14 cellular contexts compared by ENCODE assay signal in genomic region chr7:39458346-39458745, GRCh38.
DNase-seq lines count a peak whose midpoint lies in the region; ATAC-seq and TF ChIP-seq lines count a peak whose summit lies in the region.
"Had no signal": no experiment of that assay in that cellular context is flagged by ENCODE, and none has a peak within 500 bp of the region (broad histone marks: within the 10 kb centered on the region; RNA-seq: fewer than 3 reads in every experiment).

No MANE protein-coding gene starts in this region.

- H3K79me2 ChIP-seq in PC-3 (ENCODE audit: low read length) = no peaks in the 10 kb centered on the region

- H3K9me3 ChIP-seq in right cardiac atrium (ENCODE audit: control insufficient read depth, low read length) (no peaks in the 10 kb centered on the region), muscle layer of duodenum (ENCODE audit: control insufficient read depth in 1 of 2, low read length in 2 of 2) (no peaks in the 10 kb centered on the region), upper lobe of right lung (no peaks in the 10 kb centered on the region), endodermal cell (ENCODE audit: control insufficient read depth, low read length) (no peaks in the 10 kb centered on the region), PC-3 (ENCODE audit: low read length) (no peaks in the 10 kb centered on the region)

- no peak overlapping the region for H3K9ac ChIP-seq in endodermal cell (ENCODE audit: extremely low read depth, low read length, poor library complexity, severe bottlenecking)
- no peak overlapping the region for H3K9ac ChIP-seq in PC-3 (ENCODE audit: low read length)

- no peak overlapping the region for H3K4me2 ChIP-seq in PC-3 (ENCODE audit: low read length)

- no peaks in the 10 kb centered on the region for H3F3A ChIP-seq in PC-3 (ENCODE audit: low read length, unreplicated experiment)

- no peaks in the 10 kb centered on the region for H3K9me3 Mint-ChIP-seq in endodermal cell
- H3K9me3 Mint-ChIP-seq: activated B cell treated with CpG ODN at 0.5 μM for 24 hours; activated naive CD4-positive, alpha-beta T cell treated with anti-CD3 and anti-CD28 coated beads for 36 hours; nephron progenitor cell had no signal

- H3K36me3 Mint-ChIP-seq in endodermal cell (ENCODE audit: low read depth) = no peaks in the 10 kb centered on the region

- WGBS in right cardiac atrium = 70% methylated on average over 11 of the region's 11 CpGs
- 71 to 85% methylated on average over 6 to 11 of the region's 11 CpGs for WGBS in endodermal cell (ENCODE audit: insufficient coverage in 1 of 2, insufficient read length in 1 of 2), 2 experiments

- no peaks in the 10 kb centered on the region for H3K9me2 ChIP-seq in PC-3 (replicated peaks; ENCODE audit: low read length)

- BruUV-seq in PC-3 (replicated peaks; lab: Mats Ljungman, UMichigan) = no TSS peak

- ATAC-seq in right cardiac atrium (peak in 1 of 2 donors; percentile 26), left cardiac atrium (no peak), upper lobe of right lung (peak; percentile 51), GM19395 (IDR thresholded peaks at IDR 0.05; ENCODE audit: unreplicated experiment) (no peak), PC-3 (no peak)

- no peaks in the 10 kb centered on the region for H3K27me3 ChIP-seq in right cardiac atrium (ENCODE audit: control insufficient read depth, insufficient read depth)
- no peaks in the 10 kb centered on the region for H3K27me3 ChIP-seq in dorsolateral prefrontal cortex
- H3K27me3 ChIP-seq in muscle layer of duodenum (ENCODE audit: low read depth, low read length) = no peaks in the 10 kb centered on the region
- no peaks in the 10 kb centered on the region for H3K27me3 ChIP-seq in upper lobe of right lung
- H3K27me3 ChIP-seq in endodermal cell (ENCODE audit: control insufficient read depth, insufficient read depth, low read length, poor library complexity, severe bottlenecking) = no peaks in the 10 kb centered on the region
- peaks cover 64% of the 10 kb centered on the region for H3K27me3 ChIP-seq in PC-3 (ENCODE audit: low read length)

- TF ChIP-seq CTCF in dorsolateral prefrontal cortex (IDR thresholded peaks at IDR 0.05 in 54 of 56, conservative IDR thresholded peaks at IDR 0.05 in 2 of 56; ENCODE audit: low read depth in 1 of 56, partially characterized antibody in 56 of 56) (no peak), upper lobe of right lung (IDR thresholded peaks at IDR 0.05) (no peak), endodermal cell (conservative IDR thresholded peaks at IDR 0.05) (no peak), PC-3 (conservative IDR thresholded peaks at IDR 0.05; ENCODE audit: low read depth, low read length) (no peak)

- POLR2A ChIA-PET in PC-3 (lab: Charles Lee; ENCODE audit: unreplicated experiment) = interaction anchor here (0.7 kb wide), 1 partner anchor 649 kb away, joined by 3 read pairs; no protein-coding TSS in a partner anchor

- H2AFZ ChIP-seq in PC-3 (ENCODE audit: low read length) = no peak overlapping the region

- H3K27ac ChIP-seq in right cardiac atrium (ENCODE audit: low read length) (no peak overlapping the region), dorsolateral prefrontal cortex (no peak overlapping the region), muscle layer of duodenum (ENCODE audit: low read length) (no peak overlapping the region), upper lobe of right lung (no peak overlapping the region), endodermal cell (ENCODE audit: low read depth, low read length) (no peak overlapping the region), PC-3 (ENCODE audit: low read length) (no peak overlapping the region)

- H3K4me1 Mint-ChIP-seq in endodermal cell = peaks cover 31% of the 10 kb centered on the region
- H3K4me1 Mint-ChIP-seq: activated B cell treated with CpG ODN at 0.5 μM for 24 hours had no signal

- intact Hi-C loops in right cardiac atrium (cut with DNase I) = no loop called here
- intact Hi-C loops in left cardiac atrium (cut with DNase I) = no loop called here
- intact Hi-C loops in dorsolateral prefrontal cortex (cut with DNase I) = no loop called here
- intact Hi-C loops in upper lobe of right lung (cut with DNase I) = no loop called here
- intact Hi-C loops in PC-3 (cut with micrococcal nuclease) = loop anchor here (5.0 kb wide), 1 partner anchor 64 kb away; no protein-coding TSS in a partner anchor

- CTCF ChIA-PET in PC-3 (lab: Charles Lee) = no interaction called here

- H3K4me1 ChIP-seq in right cardiac atrium (ENCODE audit: control insufficient read depth, insufficient read depth, low read length) (no peaks in the 10 kb centered on the region), muscle layer of duodenum (ENCODE audit: control insufficient read depth in 1 of 2, insufficient read depth in 2 of 2, low read length in 2 of 2) (no peaks in the 10 kb centered on the region), upper lobe of right lung (no peaks in the 10 kb centered on the region), endodermal cell (ENCODE audit: control insufficient read depth, insufficient read depth, low read length) (peaks cover 18% of the 10 kb centered on the region), PC-3 (ENCODE audit: insufficient read depth, low read length) (no peaks in the 10 kb centered on the region)

- DNase-seq in right cardiac atrium (peak in 2 of 3 donors; percentile 21 to 46), left cardiac atrium (no peak), dorsolateral prefrontal cortex (no peak), upper lobe of right lung (no peak), endodermal cell (no peak), PC-3 (no peak)
- DNase-seq: activated B cell treated with CpG ODN at 0.5 μM for 24 hours; activated naive CD4-positive, alpha-beta T cell treated with anti-CD3 and anti-CD28 coated beads for 36 hours; DMS153; MV-4-11; NCI-H2171 treated with DMSO at 0.1 percent for 48 hours; nephron progenitor cell had no signal

- H3K36me3 ChIP-seq in muscle layer of duodenum (ENCODE audit: control insufficient read depth in 1 of 2, insufficient read depth in 2 of 2, low read length in 2 of 2) (no peaks in the 10 kb centered on the region), upper lobe of right lung (no peaks in the 10 kb centered on the region), endodermal cell (ENCODE audit: control insufficient read depth, insufficient read depth, low read length) (no peaks in the 10 kb centered on the region), PC-3 (ENCODE audit: low read depth, low read length) (no peaks in the 10 kb centered on the region)

- H3K4me3 ChIP-seq in right cardiac atrium (ENCODE audit: low read length) (peak overlapping the region; percentile 21), dorsolateral prefrontal cortex (peak overlapping the region in 32 of 59 donors; percentile 5 to 51 (median 24)), muscle layer of duodenum (ENCODE audit: low read depth in 1 of 2, low read length in 2 of 2) (peak overlapping the region; percentile 48), upper lobe of right lung (peak overlapping the region; percentile 28), endodermal cell (ENCODE audit: low read length) (no peak overlapping the region), PC-3 (ENCODE audit: low read length) (no peak overlapping the region)

- H4K20me1 ChIP-seq in PC-3 (ENCODE audit: low read length) = no peaks in the 10 kb centered on the region

- no peaks in the 10 kb centered on the region for H3K27me3 Mint-ChIP-seq in endodermal cell (ENCODE audit: insufficient read depth)

- no peak overlapping the region for H3K27ac Mint-ChIP-seq in endodermal cell
- H3K27ac Mint-ChIP-seq: activated B cell treated with CpG ODN at 0.5 μM for 24 hours; activated naive CD4-positive, alpha-beta T cell treated with anti-CD3 and anti-CD28 coated beads for 36 hours had no signal

- no peak overlapping the region for H3K4me3 Mint-ChIP-seq in endodermal cell
- H3K4me3 Mint-ChIP-seq: activated B cell treated with CpG ODN at 0.5 μM for 24 hours; activated naive CD4-positive, alpha-beta T cell treated with anti-CD3 and anti-CD28 coated beads for 36 hours; nephron progenitor cell had no signal

Comparison
In these comparisons a context has a peak if more than half of its experiments do, and no peak if none do; other contexts are left out.
1. DNase-seq: peak in right cardiac atrium (2 of 3); none in left cardiac atrium (single experiment), dorsolateral prefrontal cortex (0 of 10), upper lobe of right lung (single experiment), endodermal cell (single experiment) and PC-3 (single experiment).
2. H3K4me3 ChIP-seq: peak in right cardiac atrium (single experiment), dorsolateral prefrontal cortex (32 of 59), muscle layer of duodenum (2 of 2) and upper lobe of right lung (single experiment); none in endodermal cell (single experiment) and PC-3 (single experiment).